In genomic region chr12:132904718-132905328, GRCh38 we compare ENCODE assay signal across 8 cellular contexts. TPM values are rescaled to one million over a fixed set of nuclear protein-coding genes. Genes with fewer than 3 reads are reported as not detected.
A peak's percentile ranks its signal among the peaks of the same experiment; 100 is the strongest.
DNase-seq lines count a peak whose midpoint lies in the region; ATAC-seq and TF ChIP-seq lines count a peak whose summit lies in the region.

No MANE protein-coding gene starts in this region.

- TF ChIP-seq CTCF in AG04450 (IDR thresholded peaks at IDR 0.05; ENCODE audit: low read depth, low read length) (peak; percentile 50), progenitor cell of endocrine pancreas (IDR thresholded peaks at IDR 0.05; ENCODE audit: unreplicated experiment) (peak; percentile 67), upper lobe of right lung (IDR thresholded peaks at IDR 0.05) (peak; percentile 90)

- H3K27me3 Mint-ChIP-seq in progenitor cell of endocrine pancreas = peaks cover 27% of the 10 kb centered on the region

- H3K9me3 ChIP-seq in AG04450 (ENCODE audit: control insufficient read depth, insufficient read depth, low read length) (peaks cover 63% of the 10 kb centered on the region), upper lobe of right lung (no peaks in the 10 kb centered on the region)

- no peak for DNase-seq in AG04450 (ENCODE audit: low read depth, low spot score)
- DNase-seq in NCI-H1092 treated with DMSO at 0.1 percent for 48 hours (lab: John Stamatoyannopoulos, UW) = peak; percentile 4
- DNase-seq in activated gamma-delta T cell (lab: John Stamatoyannopoulos, UW) = peak; percentile 59
- DNase-seq in head of caudate nucleus = peak; percentile 51 to 91 (median 82)
- peak; percentile 53 for DNase-seq in progenitor cell of endocrine pancreas (ENCODE audit: low spot score, unreplicated experiment)
- DNase-seq in upper lobe of right lung = peak; percentile 91
- no peak for DNase-seq in kidney glomerular epithelial cell (lab: John Stamatoyannopoulos, UW)
- no peak for DNase-seq in COR-L47 (lab: John Stamatoyannopoulos, UW)

- peaks cover 3% of the 10 kb centered on the region for H3K4me1 ChIP-seq in upper lobe of right lung

- no peak overlapping the region for H3K27ac ChIP-seq in AG04450 (ENCODE audit: low read depth, low read length)
- no peak overlapping the region for H3K27ac ChIP-seq in upper lobe of right lung

- H3K27me3 ChIP-seq in AG04450 (ENCODE audit: control insufficient read depth, insufficient read depth, low read length) = no peaks in the 10 kb centered on the region
- peaks cover 12% of the 10 kb centered on the region for H3K27me3 ChIP-seq in upper lobe of right lung

- POLR2A ChIA-PET in AG04450 (lab: Yijun Ruan, JAX) = no interaction called here

- intact Hi-C loops in head of caudate nucleus (cut with DNase I) (no loop called here), upper lobe of right lung (cut with DNase I) (no loop called here)

- H3K9me3 Mint-ChIP-seq in progenitor cell of endocrine pancreas (ENCODE audit: low read depth) = peaks cover 6% of the 10 kb centered on the region

- H3K27ac Mint-ChIP-seq in progenitor cell of endocrine pancreas = no peak overlapping the region

- CTCF ChIA-PET in AG04450 (lab: Charles Lee) = interaction anchor here (0.7 kb wide), 1 partner anchor 35 kb away, joined by 3 read pairs; no protein-coding TSS in a partner anchor

- H3K4me1 Mint-ChIP-seq in progenitor cell of endocrine pancreas (ENCODE audit: low read depth) = peaks cover 2% of the 10 kb centered on the region

- H3K4me3 Mint-ChIP-seq in progenitor cell of endocrine pancreas (ENCODE audit: low read depth) = no peak overlapping the region

- peak; percentile 75 for ATAC-seq in upper lobe of right lung

- H3K36me3 Mint-ChIP-seq in progenitor cell of endocrine pancreas (ENCODE audit: insufficient read depth) = peaks cover 2% of the 10 kb centered on the region

- H3K4me3 ChIP-seq in AG04450 (ENCODE audit: low read depth, low read length) (no peak overlapping the region), upper lobe of right lung (peak overlapping the region; percentile 29)

- H3K36me3 ChIP-seq in upper lobe of right lung = no peaks in the 10 kb centered on the region

RNA-seq across cellular contexts. Expression of gene CHFR, which starts 17.4 kb away (rescaled TPM):
- polyA plus RNA-seq in AG04450 (2011; rRNA removed) = 28.4 and 29.2 TPM in 2 replicates
- 61.8 and 64.0 TPM in 2 replicates for polyA minus RNA-seq in AG04450 (2011; rRNA and poly(A)+ RNA removed)
- total RNA-seq in progenitor cell of endocrine pancreas (48.1 and 51.4 TPM in 2 replicates), upper lobe of right lung (50.2 TPM)

RNA-seq across cellular contexts. Expression of gene ZNF605, which starts 51.3 kb away (rescaled TPM):
- 8.7 and 13.6 TPM in 2 replicates for polyA plus RNA-seq in AG04450 (2011; rRNA removed)
- polyA minus RNA-seq in AG04450 (2011; rRNA and poly(A)+ RNA removed) = 6.9 and 7.9 TPM in 2 replicates
- total RNA-seq in progenitor cell of endocrine pancreas (28.7 and 28.8 TPM in 2 replicates), upper lobe of right lung (13.4 TPM)

Comparison
In these comparisons a context has a peak if more than half of its experiments do, and no peak if none do; other contexts are left out.
1. DNase-seq: peak in NCI-H1092 treated with DMSO at 0.1 percent for 48 hours (single experiment), activated gamma-delta T cell (single experiment), head of caudate nucleus (42 of 42), progenitor cell of endocrine pancreas (single experiment) and upper lobe of right lung (single experiment); none in AG04450 (single experiment), kidney glomerular epithelial cell (single experiment) and COR-L47 (single experiment).
2. Peak in every context shown above with its lines, with median percentiles within 50 percentile points of each other: CTCF ChIP-seq.